Comparison of ENCODE assay signal across 8 cellular contexts in the genomic region with DNA sequence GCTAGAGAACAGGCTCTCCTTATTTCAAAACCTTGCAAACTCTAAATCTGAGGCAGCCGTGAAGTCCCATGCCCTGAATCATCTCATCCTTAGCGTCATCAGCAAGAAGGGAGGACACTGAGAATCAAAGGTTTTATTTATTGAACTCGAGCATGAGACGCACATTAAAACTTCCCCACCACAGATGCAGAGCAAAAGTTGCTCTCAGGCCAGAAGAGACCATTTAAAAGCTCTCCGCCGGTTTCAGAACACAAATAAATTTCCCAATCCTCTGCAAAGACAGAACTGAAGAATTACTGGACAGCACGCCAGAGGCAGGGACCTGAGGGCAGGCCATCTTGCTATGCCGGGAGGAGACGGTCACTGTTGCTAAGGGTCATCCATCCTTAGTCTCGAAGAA. TPM values are rescaled to one million over a fixed set of nuclear protein-coding genes. Genes with fewer than 3 reads are reported as not detected.
DNase-seq lines count a peak whose midpoint lies in the region; ATAC-seq and TF ChIP-seq lines count a peak whose summit lies in the region.

No MANE protein-coding gene starts in this region.

- DNase-seq in GM23338 (ENCODE audit: low spot score): peak; percentile 17
- peak; percentile 97 for DNase-seq in foreskin melanocyte
- no peak for DNase-seq in HuH-7.5 (ENCODE audit: low spot score)

- H3K27ac ChIP-seq in GM23338 (ENCODE audit: low read depth) (peak overlapping the region; percentile 79; the same call in 1 of the 2 replicates), VCaP (peak overlapping the region; percentile 67), skin epidermis (peak overlapping the region in 17 of 21 experiments; percentile 12 to 92 (median 90))

- H3F3A ChIP-seq in GM23338 (replicated peaks; ENCODE audit: low read depth): peaks cover 15% of the 10 kb centered on the region; the same call in 1 of the 2 replicates

- H3K27me3 ChIP-seq in GM23338 (ENCODE audit: insufficient read depth): no peaks in the 10 kb centered on the region

- H3K79me2 ChIP-seq in GM23338 (replicated peaks; ENCODE audit: insufficient read depth): peaks cover 72% of the 10 kb centered on the region

- H3K4me3 Mint-ChIP-seq in GM23338: peak overlapping the region; percentile 94

- TF ChIP-seq CTCF in GM23338 (conservative IDR thresholded peaks at IDR 0.05; ENCODE audit: low read depth in 2 of 2) (no peak), VCaP (conservative IDR thresholded peaks at IDR 0.05) (no peak)

- peak overlapping the region; percentile 92 for H3K4me2 ChIP-seq in GM23338

- H3K27me3 Mint-ChIP-seq in GM23338 (ENCODE audit: insufficient read depth, low read depth, poor library complexity): peaks cover 2% of the 10 kb centered on the region

- no peak overlapping the region for H2AFZ ChIP-seq in GM23338

- H3K4me1 Mint-ChIP-seq in GM23338: peaks cover 25% of the 10 kb centered on the region

- H3K9me3 Mint-ChIP-seq in GM23338: no peaks in the 10 kb centered on the region

- ATAC-seq in GM23338 (no peak), GM18517 (IDR thresholded peaks at IDR 0.05; ENCODE audit: unreplicated experiment) (no peak), HG02763 (IDR thresholded peaks at IDR 0.05; ENCODE audit: unreplicated experiment) (no peak), GM21717 (IDR thresholded peaks at IDR 0.05; ENCODE audit: unreplicated experiment) (no peak)

- H3K36me3 ChIP-seq in GM23338 (ENCODE audit: insufficient read depth): peaks cover 11% of the 10 kb centered on the region

- H3K4me3 ChIP-seq in GM23338 (peak overlapping the region; percentile 72), skin epidermis (peak overlapping the region; percentile 54 to 70 (median 64))

- peaks cover 41% of the 10 kb centered on the region for H3K36me3 Mint-ChIP-seq in GM23338 (ENCODE audit: low read depth)

- no peaks in the 10 kb centered on the region for H3K9me2 ChIP-seq in GM23338 (ENCODE audit: insufficient read depth)

- peak overlapping the region; percentile 72; the same call in 1 of the 2 replicates for H3K27ac Mint-ChIP-seq in GM23338

- H3K4me1 ChIP-seq in GM23338 (ENCODE audit: insufficient read depth): peaks cover 24% of the 10 kb centered on the region

- peaks cover 32% of the 10 kb centered on the region for H4K20me1 ChIP-seq in GM23338 (replicated peaks; ENCODE audit: insufficient read depth)

TF ChIP-seq in GM23338, 12 proteins besides CTCF, POLR2A, EP300 and RAD21 (continues in another document):
- no peak for TF ChIP-seq EZH2phosphoT487 (IDR thresholded peaks at IDR 0.05; ENCODE audit: unreplicated experiment)
- no peak for TF ChIP-seq NANOG (IDR thresholded peaks at IDR 0.05; ENCODE audit: borderline replicate concordance)
- TF ChIP-seq JUNB (IDR thresholded peaks at IDR 0.05; ENCODE audit: unreplicated experiment): no peak
- no peak for TF ChIP-seq CREB1 (CRISPR knock-in tag; IDR thresholded peaks at IDR 0.05; ENCODE audit: low read depth)
- TF ChIP-seq POLR2AphosphoS5 (IDR thresholded peaks at IDR 0.05; ENCODE audit: low read depth): no peak
- no peak for TF ChIP-seq ZNF331 (CRISPR knock-in tag; IDR thresholded peaks at IDR 0.05; ENCODE audit: low read depth)
- TF ChIP-seq, protein P1, sequence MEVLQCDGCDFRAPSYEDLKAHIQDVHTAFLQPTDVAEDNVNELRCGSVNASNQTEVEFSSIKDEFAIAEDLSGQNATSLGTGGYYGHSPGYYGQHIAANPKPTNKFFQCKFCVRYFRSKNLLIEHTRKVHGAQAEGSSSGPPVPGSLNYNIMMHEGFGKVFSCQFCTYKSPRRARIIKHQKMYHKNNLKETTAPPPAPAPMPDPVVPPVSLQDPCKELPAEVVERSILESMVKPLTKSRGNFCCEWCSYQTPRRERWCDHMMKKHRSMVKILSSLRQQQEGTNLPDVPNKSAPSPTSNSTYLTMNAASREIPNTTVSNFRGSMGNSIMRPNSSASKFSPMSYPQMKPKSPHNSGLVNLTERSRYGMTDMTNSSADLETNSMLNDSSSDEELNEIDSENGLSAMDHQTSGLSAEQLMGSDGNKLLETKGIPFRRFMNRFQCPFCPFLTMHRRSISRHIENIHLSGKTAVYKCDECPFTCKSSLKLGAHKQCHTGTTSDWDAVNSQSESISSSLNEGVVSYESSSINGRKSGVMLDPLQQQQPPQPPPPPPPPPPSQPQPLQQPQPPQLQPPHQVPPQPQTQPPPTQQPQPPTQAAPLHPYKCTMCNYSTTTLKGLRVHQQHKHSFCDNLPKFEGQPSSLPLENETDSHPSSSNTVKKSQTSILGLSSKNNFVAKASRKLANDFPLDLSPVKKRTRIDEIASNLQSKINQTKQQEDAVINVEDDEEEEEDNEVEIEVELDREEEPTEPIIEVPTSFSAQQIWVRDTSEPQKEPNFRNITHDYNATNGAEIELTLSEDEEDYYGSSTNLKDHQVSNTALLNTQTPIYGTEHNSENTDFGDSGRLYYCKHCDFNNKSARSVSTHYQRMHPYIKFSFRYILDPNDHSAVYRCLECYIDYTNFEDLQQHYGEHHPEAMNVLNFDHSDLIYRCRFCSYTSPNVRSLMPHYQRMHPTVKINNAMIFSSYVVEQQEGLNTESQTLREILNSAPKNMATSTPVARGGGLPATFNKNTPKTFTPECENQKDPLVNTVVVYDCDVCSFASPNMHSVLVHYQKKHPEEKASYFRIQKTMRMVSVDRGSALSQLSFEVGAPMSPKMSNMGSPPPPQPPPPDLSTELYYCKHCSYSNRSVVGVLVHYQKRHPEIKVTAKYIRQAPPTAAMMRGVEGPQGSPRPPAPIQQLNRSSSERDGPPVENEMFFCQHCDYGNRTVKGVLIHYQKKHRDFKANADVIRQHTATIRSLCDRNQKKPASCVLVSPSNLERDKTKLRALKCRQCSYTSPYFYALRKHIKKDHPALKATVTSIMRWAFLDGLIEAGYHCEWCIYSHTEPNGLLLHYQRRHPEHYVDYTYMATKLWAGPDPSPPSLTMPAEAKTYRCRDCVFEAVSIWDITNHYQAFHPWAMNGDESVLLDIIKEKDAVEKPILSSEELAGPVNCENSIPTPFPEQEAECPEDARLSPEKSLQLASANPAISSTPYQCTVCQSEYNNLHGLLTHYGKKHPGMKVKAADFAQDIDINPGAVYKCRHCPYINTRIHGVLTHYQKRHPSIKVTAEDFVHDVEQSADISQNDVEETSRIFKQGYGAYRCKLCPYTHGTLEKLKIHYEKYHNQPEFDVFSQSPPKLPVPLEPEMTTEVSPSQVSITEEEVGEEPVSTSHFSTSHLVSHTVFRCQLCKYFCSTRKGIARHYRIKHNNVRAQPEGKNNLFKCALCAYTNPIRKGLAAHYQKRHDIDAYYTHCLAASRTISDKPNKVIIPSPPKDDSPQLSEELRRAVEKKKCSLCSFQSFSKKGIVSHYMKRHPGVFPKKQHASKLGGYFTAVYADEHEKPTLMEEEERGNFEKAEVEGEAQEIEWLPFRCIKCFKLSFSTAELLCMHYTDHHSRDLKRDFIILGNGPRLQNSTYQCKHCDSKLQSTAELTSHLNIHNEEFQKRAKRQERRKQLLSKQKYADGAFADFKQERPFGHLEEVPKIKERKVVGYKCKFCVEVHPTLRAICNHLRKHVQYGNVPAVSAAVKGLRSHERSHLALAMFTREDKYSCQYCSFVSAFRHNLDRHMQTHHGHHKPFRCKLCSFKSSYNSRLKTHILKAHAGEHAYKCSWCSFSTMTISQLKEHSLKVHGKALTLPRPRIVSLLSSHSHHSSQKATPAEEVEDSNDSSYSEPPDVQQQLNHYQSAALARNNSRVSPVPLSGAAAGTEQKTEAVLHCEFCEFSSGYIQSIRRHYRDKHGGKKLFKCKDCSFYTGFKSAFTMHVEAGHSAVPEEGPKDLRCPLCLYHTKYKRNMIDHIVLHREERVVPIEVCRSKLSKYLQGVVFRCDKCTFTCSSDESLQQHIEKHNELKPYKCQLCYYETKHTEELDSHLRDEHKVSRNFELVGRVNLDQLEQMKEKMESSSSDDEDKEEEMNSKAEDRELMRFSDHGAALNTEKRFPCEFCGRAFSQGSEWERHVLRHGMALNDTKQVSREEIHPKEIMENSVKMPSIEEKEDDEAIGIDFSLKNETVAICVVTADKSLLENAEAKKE (CRISPR knock-in tag; IDR thresholded peaks at IDR 0.05): no peak
- TF ChIP-seq, protein P2, sequence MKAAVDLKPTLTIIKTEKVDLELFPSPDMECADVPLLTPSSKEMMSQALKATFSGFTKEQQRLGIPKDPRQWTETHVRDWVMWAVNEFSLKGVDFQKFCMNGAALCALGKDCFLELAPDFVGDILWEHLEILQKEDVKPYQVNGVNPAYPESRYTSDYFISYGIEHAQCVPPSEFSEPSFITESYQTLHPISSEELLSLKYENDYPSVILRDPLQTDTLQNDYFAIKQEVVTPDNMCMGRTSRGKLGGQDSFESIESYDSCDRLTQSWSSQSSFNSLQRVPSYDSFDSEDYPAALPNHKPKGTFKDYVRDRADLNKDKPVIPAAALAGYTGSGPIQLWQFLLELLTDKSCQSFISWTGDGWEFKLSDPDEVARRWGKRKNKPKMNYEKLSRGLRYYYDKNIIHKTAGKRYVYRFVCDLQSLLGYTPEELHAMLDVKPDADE (IDR thresholded peaks at IDR 0.05): no peak
- no peak for TF ChIP-seq EZH2 (IDR thresholded peaks at IDR 0.05; ENCODE audit: low read depth, unreplicated experiment)

RNA-seq across cellular contexts. Expression of gene AMMECR1L, which starts 1.3 kb away (rescaled TPM):
- total RNA-seq in GM23338 (2014; rRNA removed; shearing (Covaris generic)): 17.7 and 20.5 TPM in 2 replicates
- polyA plus RNA-seq in GM23338 (2016; fragmentation: Nextera tagmentation; extraction: Ambion mirVana): 7.8 and 7.9 TPM in 2 replicates

RNA-seq across cellular contexts. Expression of gene POLR2D, which starts 26.5 kb away (rescaled TPM):
- 49.2 and 59.7 TPM in 2 replicates for total RNA-seq in GM23338 (2014; rRNA removed; shearing (Covaris generic))
- polyA plus RNA-seq in GM23338 (2016; fragmentation: Nextera tagmentation; extraction: Ambion mirVana): 23.3 and 25.4 TPM in 2 replicates
